ENCODE assay signal across 19 cellular contexts in genomic region chr7:103637726-103638125, GRCh38.
DNase-seq lines count a peak whose midpoint lies in the region; ATAC-seq lines count a peak whose summit lies in the region.
"Had no signal": no experiment of that assay in that cellular context is flagged by ENCODE, and none has a peak within 500 bp of the region (broad histone marks: within the 10 kb centered on the region; RNA-seq: fewer than 3 reads in every experiment).

No MANE protein-coding gene starts in this region.

- no peaks in the 10 kb centered on the region for H3K9me3 ChIP-seq in skeletal muscle satellite cell (replicated peaks; ENCODE audit: low read length)
- H3K9me3 ChIP-seq: BLaER1, spleen, stomach had no signal

- H3K4me3 ChIP-seq in skeletal muscle satellite cell (ENCODE audit: low read length), result peak overlapping the region; percentile 26
- H3K4me3 ChIP-seq: BLaER1, SK-N-MC, spleen, stomach had no signal

- peak overlapping the region; percentile 92 for H3K27ac ChIP-seq in epithelial cell of prostate
- H3K27ac ChIP-seq: BLaER1, SK-N-MC, spleen, stomach had no signal

- no peaks in the 10 kb centered on the region for H3K27me3 ChIP-seq in skeletal muscle satellite cell (ENCODE audit: control insufficient read depth, insufficient read depth, low read length)
- H3K27me3 ChIP-seq: BLaER1, spleen, stomach had no signal

- DNase-seq in GM03348 (ENCODE audit: low spot score), result peak; percentile 15
- peak; percentile 26 for DNase-seq in RKO (ENCODE audit: low spot score)
- no peak for DNase-seq in epithelial cell of prostate (ENCODE audit: low read depth, low spot score)
- DNase-seq in OCI-M2 (lab: John Stamatoyannopoulos, UW; ENCODE audit: unreplicated experiment), result no peak
- DNase-seq in NOMO-1 treated with dmso at 0.1 percent for 144 hours (lab: John Stamatoyannopoulos, UW; ENCODE audit: unreplicated experiment), result no peak
- DNase-seq: activated CD4-positive, alpha-beta T cell treated with anti-CD3 and anti-CD28 coated beads, Interleukin-2, amount 50 U/mL, for 4 hours; activated gamma-delta T cell treated with Interleukin-2 at 50 U/mL for 16 hours; central memory CD4-positive, alpha-beta T cell; effector CD4-positive, alpha-beta T cell; NCI-H1694 treated with DMSO at 0.1 percent for 48 hours; spleen; stimulated activated CD4-positive, alpha-beta T cell treated with anti-CD3 and anti-CD28 coated beads, Interleukin-4, amount 100 ng/mL, for 4 hours; stomach; trophoblast cell had no signal

- peak overlapping the region; percentile 53 for H3K4me2 ChIP-seq in skeletal muscle satellite cell (ENCODE audit: low read length)
- H3K4me2 ChIP-seq: BLaER1 had no signal

- H3K36me3 ChIP-seq in skeletal muscle satellite cell (ENCODE audit: insufficient read depth, low read length), result no peaks in the 10 kb centered on the region
- H3K36me3 ChIP-seq: BLaER1, spleen, stomach had no signal

- peaks cover 57% of the 10 kb centered on the region for H3K4me1 ChIP-seq in skeletal muscle satellite cell (ENCODE audit: control insufficient read depth, insufficient read depth, low read length)
- H3K4me1 ChIP-seq: BLaER1, spleen, stomach had no signal

- no peak for ATAC-seq in HG03521 (IDR thresholded peaks at IDR 0.05; ENCODE audit: unreplicated experiment)
- ATAC-seq: Panc1 had no signal

- H3K9ac ChIP-seq in skeletal muscle satellite cell (ENCODE audit: low read depth, low read length), result peak overlapping the region; percentile 56
- H3K9ac ChIP-seq: BLaER1 had no signal

Comparison
In these comparisons a context has a peak if more than half of its experiments do, and no peak if none do; other contexts are left out.
1. DNase-seq: peak in GM03348 (single experiment) and RKO (single experiment); none in epithelial cell of prostate (single experiment), OCI-M2 (single experiment) and NOMO-1 treated with dmso at 0.1 percent for 144 hours (single experiment).